28 cellular contexts compared by ENCODE assay signal in the genomic region with DNA sequence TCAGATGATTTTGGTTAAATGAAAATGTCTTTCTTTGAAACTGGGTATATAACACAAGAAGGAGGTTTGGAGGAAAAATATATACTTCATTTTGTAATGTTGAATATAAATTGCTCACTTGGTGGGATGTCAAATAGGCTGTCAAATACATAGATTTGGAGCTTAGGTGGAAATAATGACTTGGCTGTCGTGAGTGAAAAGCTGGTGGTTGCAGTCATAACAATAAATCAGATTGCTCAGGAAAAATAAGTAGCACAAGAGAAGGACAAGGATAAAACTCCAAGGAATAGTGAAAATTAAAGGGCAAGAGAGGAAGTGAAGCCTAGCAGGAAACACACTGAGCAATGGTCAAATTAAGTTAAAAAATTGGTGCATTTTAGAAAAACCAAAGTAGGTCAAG.
"Had no signal": no experiment of that assay in that cellular context is flagged by ENCODE, and none has a peak within 500 bp of the region (broad histone marks: within the 10 kb centered on the region; RNA-seq: fewer than 3 reads in every experiment).

No MANE protein-coding gene starts in this region.

- H3K36me3 ChIP-seq: stomach, suprapubic skin, thoracic aorta, thyroid gland, tibial nerve, transverse colon, upper lobe of left lung, upper lobe of right lung, uterus, vagina had no signal

- H3K27me3 ChIP-seq: stomach, suprapubic skin, testis, thyroid gland, tibial artery, tibial nerve, transverse colon, upper lobe of left lung, upper lobe of right lung, uterus, vagina had no signal

- H3K4me1 ChIP-seq: stomach, suprapubic skin, testis, thyroid gland, tibial artery, tibial nerve, transverse colon, upper lobe of left lung, upper lobe of right lung, uterus, vagina had no signal

- H3K27ac ChIP-seq: stomach, suprapubic skin, testis, thoracic aorta, thyroid gland, tibial artery, tibial nerve, transverse colon, upper lobe of left lung, upper lobe of right lung, uterus, vagina had no signal

- H3K4me1 Mint-ChIP-seq: stimulated activated effector memory CD8-positive, alpha-beta T cell treated with anti-CD3 and anti-CD28 coated beads, Interleukin-12 subunit alpha, Interleukin-12 subunit beta, amount 100 ng/mL, for 72 hours; stimulated activated memory B cell treated with anti-CD40 and anti-IgM and Interleukin-4, amounts not matched to agents 10 μg/mL and 1 μg/mL and 100 μg/mL, for 72 hours; stimulated activated naive B cell treated with anti-CD40 and anti-IgM and Interleukin-4, amounts not matched to agents 10 μg/mL and 1 μg/mL and 100 μg/mL, for 72 hours; stimulated activated naive CD8-positive, alpha-beta T cell treated with anti-CD3 and anti-CD28 coated beads, Interleukin-15, amount 100 ng/mL, for 72 hours had no signal

- H3K27ac Mint-ChIP-seq: stimulated activated effector memory CD8-positive, alpha-beta T cell treated with anti-CD3 and anti-CD28 coated beads, Interleukin-12 subunit alpha, Interleukin-12 subunit beta, amount 100 ng/mL, for 72 hours; stimulated activated memory B cell treated with anti-CD40 and anti-IgM and Interleukin-4, amounts not matched to agents 10 μg/mL and 1 μg/mL and 100 μg/mL, for 72 hours; stimulated activated naive B cell treated with anti-CD40 and anti-IgM and Interleukin-4, amounts not matched to agents 10 μg/mL and 1 μg/mL and 100 μg/mL, for 72 hours; stimulated activated naive CD8-positive, alpha-beta T cell treated with anti-CD3 and anti-CD28 coated beads, Interleukin-15, amount 100 ng/mL, for 72 hours; stimulated activated naive CD8-positive, alpha-beta T cell treated with anti-CD3 and anti-CD28 coated beads, Interleukin-15, Interleukin-2, amounts not matched to agents 100 ng/mL and 50 ng/mL, for 24 hours; type B pancreatic cell had no signal

- H3K4me3 Mint-ChIP-seq: stimulated activated effector memory CD8-positive, alpha-beta T cell treated with anti-CD3 and anti-CD28 coated beads, Interleukin-12 subunit alpha, Interleukin-12 subunit beta, amount 100 ng/mL, for 72 hours; stimulated activated memory B cell treated with anti-CD40 and anti-IgM and Interleukin-4, amounts not matched to agents 10 μg/mL and 1 μg/mL and 100 μg/mL, for 72 hours; stimulated activated naive B cell treated with anti-CD40 and anti-IgM and Interleukin-4, amounts not matched to agents 10 μg/mL and 1 μg/mL and 100 μg/mL, for 72 hours; stimulated activated naive CD8-positive, alpha-beta T cell treated with anti-CD3 and anti-CD28 coated beads, Interleukin-15, amount 100 ng/mL, for 72 hours; stimulated activated naive CD8-positive, alpha-beta T cell treated with anti-CD3 and anti-CD28 coated beads, Interleukin-15, Interleukin-2, amounts not matched to agents 100 ng/mL and 50 ng/mL, for 24 hours; type B pancreatic cell had no signal

- H3K9me3 ChIP-seq: testis, thyroid gland, upper lobe of right lung, uterus had no signal

- H3K4me3 ChIP-seq: stomach, suprapubic skin, testis, thoracic aorta, thyroid gland, tibial artery, tibial nerve, transverse colon, upper lobe of left lung, upper lobe of right lung, uterus, vagina had no signal

- DNase-seq: stimulated activated CD4-positive, alpha-beta T cell treated with anti-CD3 and anti-CD28 coated beads, Interleukin-2, amount 100 ng/mL, for 48 hours; stimulated activated CD4-positive, alpha-beta T cell treated with anti-CD3 and anti-CD28 coated beads, Interleukin-4, amount 100 ng/mL, for 1 hour; stimulated activated CD4-positive, alpha-beta T cell treated with anti-CD3 and anti-CD28 coated beads, Interleukin-4, amount 100 ng/mL, for 24 hours; stimulated activated CD4-positive, alpha-beta T cell treated with anti-CD3 and anti-CD28 coated beads, Interleukin-4, amount 100 ng/mL, for 4 hours; stimulated activated CD8-positive, alpha-beta memory T cell treated with anti-CD3 and anti-CD28 coated beads, Interleukin-4, amount 100 ng/mL, for 48 hours; stimulated activated naive B cell treated with anti-CD40 and anti-IgM and Interleukin-4, amounts not matched to agents 10 μg/mL and 1 μg/mL and 100 μg/mL, for 72 hours; stimulated activated naive CD4-positive, alpha-beta T cell; stimulated activated naive CD4-positive, alpha-beta T cell treated with Interleukin-2 at 50 U/mL for 16 hours; stimulated activated naive CD8-positive, alpha-beta T cell treated with anti-CD3 and anti-CD28 coated beads, Interleukin-15, amount 100 ng/mL, for 72 hours; stimulated activated naive CD8-positive, alpha-beta T cell treated with anti-CD3 and anti-CD28 coated beads, Interleukin-15, Interleukin-2, amounts not matched to agents 100 U/mL and 50 U/mL, for 24 hours; stomach; substantia nigra; testis; thyroid gland; tibial artery; transverse colon; trophoblast cell; upper lobe of left lung; upper lobe of right lung; uterus had no signal

- H3K27me3 Mint-ChIP-seq: stimulated activated memory B cell treated with anti-CD40 and anti-IgM and Interleukin-4, amounts not matched to agents 10 μg/mL and 1 μg/mL and 100 μg/mL, for 72 hours; stimulated activated naive B cell treated with anti-CD40 and anti-IgM and Interleukin-4, amounts not matched to agents 10 μg/mL and 1 μg/mL and 100 μg/mL, for 72 hours; stimulated activated naive CD8-positive, alpha-beta T cell treated with anti-CD3 and anti-CD28 coated beads, Interleukin-15, amount 100 ng/mL, for 72 hours; stimulated activated naive CD8-positive, alpha-beta T cell treated with anti-CD3 and anti-CD28 coated beads, Interleukin-15, Interleukin-2, amounts not matched to agents 100 ng/mL and 50 ng/mL, for 24 hours; type B pancreatic cell had no signal

- H3K36me3 Mint-ChIP-seq: stimulated activated effector memory CD8-positive, alpha-beta T cell treated with anti-CD3 and anti-CD28 coated beads, Interleukin-12 subunit alpha, Interleukin-12 subunit beta, amount 100 ng/mL, for 72 hours; stimulated activated memory B cell treated with anti-CD40 and anti-IgM and Interleukin-4, amounts not matched to agents 10 μg/mL and 1 μg/mL and 100 μg/mL, for 72 hours; stimulated activated naive B cell treated with anti-CD40 and anti-IgM and Interleukin-4, amounts not matched to agents 10 μg/mL and 1 μg/mL and 100 μg/mL, for 72 hours; type B pancreatic cell had no signal
